ENCODE assay signal across 9 cellular contexts in the genomic region with DNA sequence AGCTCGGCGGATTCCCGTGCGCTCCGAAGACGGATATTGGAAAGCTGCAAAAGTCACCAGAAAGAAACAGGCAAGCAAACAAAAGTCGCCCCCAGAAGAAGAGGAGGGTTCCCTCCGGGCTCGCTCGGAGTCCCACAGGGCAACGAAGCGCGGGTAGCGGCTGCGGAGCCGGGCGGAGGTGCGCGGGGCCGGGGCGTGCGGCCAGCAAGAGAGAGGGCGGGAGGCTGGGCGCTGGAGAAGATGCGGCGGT. TPM values are rescaled to one million over a fixed set of nuclear protein-coding genes. Genes with fewer than 3 reads are reported as not detected.
DNase-seq lines count a peak whose midpoint lies in the region; ATAC-seq and TF ChIP-seq lines count a peak whose summit lies in the region.
"Had no signal": no experiment of that assay in that cellular context is flagged by ENCODE, and none has a peak within 500 bp of the region (broad histone marks: within the 10 kb centered on the region; RNA-seq: fewer than 3 reads in every experiment).

A gene (minus strand): TSS at position 247 of the 250 bp plus-strand sequence. CDS start 642 bp downstream, outside the sequence.

- ATAC-seq in GM21423 (IDR thresholded peaks at IDR 0.05; ENCODE audit: unreplicated experiment), result no peak
- ATAC-seq: K562 had no signal

- DNase-seq in HFF-Myc (ENCODE audit: extremely low read depth, low read depth), result no peak
- no peak for DNase-seq in cardiac fibroblast (ENCODE audit: low read depth in 2 of 2)
- no peak for DNase-seq in lower leg skin (ENCODE audit: low spot score in 2 of 2)
- DNase-seq in SIG-M5 (lab: John Stamatoyannopoulos, UW), result no peak
- no peak for DNase-seq in activated CD4-positive, CD25-positive, alpha-beta regulatory T cell (lab: John Stamatoyannopoulos, UW)
- no peak for DNase-seq in activated CD8-positive, alpha-beta memory T cell treated with anti-CD3 and anti-CD28 coated beads for 24 hours

- intact Hi-C loops in lower leg skin (cut with DNase I; ENCODE audit: low total_unique reads), result no loop called here

- peaks cover 0 to 25% (median 19%) of the 10 kb centered on the region in 5 donors for H3K27me3 ChIP-seq in subcutaneous abdominal adipose tissue (ENCODE audit: control insufficient read depth in 5 of 5, insufficient read depth in 4 of 5, low read length in 5 of 5)

- WGBS in lower leg skin, 2 donors, result 0 to 4% methylated on average over 25 to 26 of the region's 26 CpGs

- no peak for TF ChIP-seq POLR2A in lower leg skin (IDR thresholded peaks at IDR 0.05)

- H3K4me3 ChIP-seq in HFF-Myc (replicated peaks; ENCODE audit: low read depth, low read length) (peak within 1 kb of the TSS; percentile 89), cardiac fibroblast (replicated peaks in 1 of 2; ENCODE audit: low read depth in 2 of 2, low read length in 2 of 2) (peak within 1 kb of the TSS; percentile 72 to 81), lower leg skin (ENCODE audit: low read depth, poor library complexity, severe bottlenecking) (peak within 1 kb of the TSS; percentile 34), subcutaneous abdominal adipose tissue (ENCODE audit: low read depth in 1 of 5, low read length in 5 of 5) (peak within 1 kb of the TSS; percentile 61 to 78 (median 66))
- H3K4me3 ChIP-seq: K562 had no signal

- H3K36me3 ChIP-seq in subcutaneous abdominal adipose tissue (ENCODE audit: control insufficient read depth in 5 of 5, insufficient read depth in 5 of 5, low read length in 5 of 5), result no peaks in the 10 kb centered on the region

- H3K4me1 ChIP-seq in subcutaneous abdominal adipose tissue (ENCODE audit: control insufficient read depth in 5 of 5, insufficient read depth in 5 of 5, low read length in 5 of 5), result peaks cover 0 to 27% (median 25%) of the 10 kb centered on the region in 5 donors

- TF ChIP-seq CTCF in HFF-Myc (IDR thresholded peaks at IDR 0.05; ENCODE audit: low read depth, low read length, missing control alignments) (no peak), cardiac fibroblast (IDR thresholded peaks at IDR 0.05; ENCODE audit: low read depth, low read length) (no peak), lower leg skin (IDR thresholded peaks at IDR 0.05) (no peak)

- peaks cover 0 to 1% (median 0%) of the 10 kb centered on the region in 5 donors for H3K9me3 ChIP-seq in subcutaneous abdominal adipose tissue (ENCODE audit: control insufficient read depth in 5 of 5, low read length in 5 of 5)

- no peak within 1 kb of the TSS for H3K27ac ChIP-seq in subcutaneous abdominal adipose tissue (ENCODE audit: low read depth, low read length)

- H3K9ac ChIP-seq in subcutaneous abdominal adipose tissue (ENCODE audit: low read length in 5 of 5), result no peak within 1 kb of the TSS

RNA-seq across cellular contexts. Expression of the gene that starts here (rescaled TPM):
- total RNA-seq in lower leg skin, result under 1 TPM in 3 of 4 donors, not detected in 1; 0.04 to 0.39 (median 0.15) TPM

Comparison
In these comparisons a context has a peak if more than half of its experiments do, and no peak if none do; other contexts are left out.
1. H3K4me3 ChIP-seq: peak in every context shown above with its lines; median percentile 89 in HFF-Myc; 76 in cardiac fibroblast; 66 in subcutaneous abdominal adipose tissue; 34 in lower leg skin.